Comparison of ENCODE assay signal across 1 cellular context in genomic region chr15:81955709-81956108, GRCh38.
TF ChIP-seq lines count a peak whose summit lies in the region.

No MANE protein-coding gene starts in this region.

TF ChIP-seq in K562, 482 proteins besides CTCF, POLR2A, EP300 and RAD21 (continued from another document):
- TF ChIP-seq ZNF592 (IDR thresholded peaks at IDR 0.05) (no peak), PHB2 (IDR thresholded peaks at IDR 0.05; ENCODE audit: low read depth) (no peak), RHOXF2B (CRISPR knock-in tag; conservative IDR thresholded peaks at IDR 0.05) (no peak), ZBTB9 (CRISPR knock-in tag; IDR thresholded peaks at IDR 0.05) (no peak), NFIC (IDR thresholded peaks at IDR 0.05) (no peak), MLX (CRISPR knock-in tag; conservative IDR thresholded peaks at IDR 0.05) (no peak), CSDE1 (IDR thresholded peaks at IDR 0.05) (no peak), CHD4 (IDR thresholded peaks at IDR 0.05; ENCODE audit: insufficient read depth, insufficient replicate concordance, low read depth, low read length, poor library complexity, severe bottlenecking) (no peak), ZNF699 (CRISPR knock-in tag; IDR thresholded peaks at IDR 0.05; ENCODE audit: insufficient replicate concordance) (no peak), RBM39 (optimal IDR thresholded peaks at IDR 0.05; ENCODE audit: low read depth, low read length) (no peak), ZBTB49 (CRISPR knock-in tag; IDR thresholded peaks at IDR 0.05; ENCODE audit: borderline replicate concordance) (no peak), BMI1 (IDR thresholded peaks at IDR 0.05; ENCODE audit: low read length) (no peak)
